2 cellular contexts compared by ENCODE assay signal in genomic region chr4:152676052-152676854, GRCh38.
TF ChIP-seq lines count a peak whose summit lies in the region.

No MANE protein-coding gene starts in this region.

TF ChIP-seq in HEK293, 187 proteins besides CTCF, POLR2A, EP300 and RAD21 (continued from another document):
- TF ChIP-seq, protein P1, sequence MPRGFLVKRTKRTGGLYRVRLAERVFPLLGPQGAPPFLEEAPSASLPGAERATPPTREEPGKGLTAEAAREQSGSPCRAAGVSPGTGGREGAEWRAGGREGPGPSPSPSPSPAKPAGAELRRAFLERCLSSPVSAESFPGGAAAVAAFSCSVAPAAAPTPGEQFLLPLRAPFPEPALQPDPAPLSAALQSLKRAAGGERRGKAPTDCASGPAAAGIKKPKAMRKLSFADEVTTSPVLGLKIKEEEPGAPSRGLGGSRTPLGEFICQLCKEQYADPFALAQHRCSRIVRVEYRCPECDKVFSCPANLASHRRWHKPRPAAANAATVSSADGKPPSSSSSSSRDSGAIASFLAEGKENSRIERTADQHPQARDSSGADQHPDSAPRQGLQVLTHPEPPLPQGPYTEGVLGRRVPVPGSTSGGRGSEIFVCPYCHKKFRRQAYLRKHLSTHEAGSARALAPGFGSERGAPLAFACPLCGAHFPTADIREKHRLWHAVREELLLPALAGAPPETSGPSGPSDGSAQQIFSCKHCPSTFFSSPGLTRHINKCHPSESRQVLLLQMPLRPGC (tag by site-specific recombination; IDR thresholded peaks at IDR 0.05), result no peak

TF ChIP-seq in HEK293T, 16 proteins besides CTCF, POLR2A, EP300 and RAD21 (continued from another document):
- no peak for TF ChIP-seq HDGF (IDR thresholded peaks at IDR 0.05; ENCODE audit: borderline replicate concordance)
- no peak for TF ChIP-seq CTBP1 (IDR thresholded peaks at IDR 0.05; ENCODE audit: borderline replicate concordance)
- no peak for TF ChIP-seq TARDBP (IDR thresholded peaks at IDR 0.05)
- TF ChIP-seq ARNT (IDR thresholded peaks at IDR 0.05), result no peak
- no peak for TF ChIP-seq ZNF384 (IDR thresholded peaks at IDR 0.05)
- TF ChIP-seq PKNOX1 (IDR thresholded peaks at IDR 0.05), result no peak
- no peak for TF ChIP-seq BHLHE40 (IDR thresholded peaks at IDR 0.05; ENCODE audit: borderline replicate concordance)
- no peak for TF ChIP-seq SUZ12 (IDR thresholded peaks at IDR 0.05)
- no peak for TF ChIP-seq L3MBTL2 (conservative IDR thresholded peaks at IDR 0.05)
- TF ChIP-seq ELF4 (IDR thresholded peaks at IDR 0.05), result no peak
- no peak for TF ChIP-seq NFRKB (IDR thresholded peaks at IDR 0.05)
